In the genomic region with DNA sequence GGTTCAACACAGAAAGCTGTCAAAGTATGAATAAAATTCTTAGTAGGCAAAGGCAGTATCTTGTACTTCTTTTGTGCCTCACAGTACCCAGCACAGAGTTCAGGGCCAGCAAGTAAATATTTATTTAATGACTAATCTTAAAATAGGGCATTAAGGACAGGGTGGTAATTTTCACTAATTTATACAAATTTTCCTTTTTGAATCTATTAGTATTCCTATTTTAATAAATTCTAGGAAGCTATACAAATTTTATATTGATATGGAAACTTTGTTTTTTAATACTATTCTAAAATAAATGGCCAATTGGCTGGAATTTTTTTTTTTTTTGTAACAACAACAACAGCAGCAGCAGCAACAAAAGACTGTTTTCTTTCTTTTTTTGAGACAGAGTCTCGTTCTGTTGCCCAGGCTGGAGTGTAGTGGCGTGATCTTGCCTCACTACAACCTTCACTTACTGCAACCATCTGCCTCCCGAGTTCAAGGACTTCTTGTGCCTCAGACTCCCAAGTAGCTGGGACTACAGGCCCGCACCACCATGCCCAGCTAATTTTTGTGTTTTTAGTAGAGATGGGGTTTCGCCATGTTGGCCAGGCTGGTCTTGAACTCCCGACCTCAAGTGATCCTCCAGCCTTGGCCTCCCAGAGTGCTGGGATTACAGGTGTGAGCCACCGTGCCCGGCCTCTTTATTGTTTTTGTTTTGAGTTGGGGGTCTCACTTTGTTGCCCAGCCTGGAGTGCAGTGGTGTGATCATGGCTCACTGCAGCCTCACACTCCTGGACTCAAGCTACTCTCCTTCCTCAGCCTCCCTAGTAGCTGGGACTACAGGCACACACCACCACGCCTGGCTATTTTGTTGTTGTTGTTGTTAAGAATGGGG, we compare ENCODE assay signal across 11 cellular contexts.
DNase-seq lines count a peak whose midpoint lies in the region; ATAC-seq, FAIRE-seq and TF ChIP-seq lines count a peak whose summit lies in the region.
"Had no signal": no experiment of that assay in that cellular context is flagged by ENCODE, and none has a peak within 500 bp of the region (broad histone marks: within the 10 kb centered on the region; RNA-seq: fewer than 3 reads in every experiment).

No MANE protein-coding gene starts in this region.

- no peaks in the 10 kb centered on the region for H3K36me3 ChIP-seq in CD8-positive, alpha-beta T cell (ENCODE audit: insufficient read depth, low read length)

- H3K27ac ChIP-seq in CD8-positive, alpha-beta T cell (ENCODE audit: low read depth, low read length): peak overlapping the region; percentile 63

- FAIRE-seq in GM12892 (lab: Jason Lieb, UNC): no peak

- H3K9me3 Mint-ChIP-seq in CD8-positive, alpha-beta T cell: no peaks in the 10 kb centered on the region

- H3K4me1 ChIP-seq in CD8-positive, alpha-beta T cell (ENCODE audit: insufficient read depth, low read length): peaks cover 75% of the 10 kb centered on the region

- H3K4me1 Mint-ChIP-seq in CD8-positive, alpha-beta T cell (ENCODE audit: low read depth): peaks cover 72% of the 10 kb centered on the region
- H3K4me1 Mint-ChIP-seq in T-helper 17 cell: peaks cover 47% of the 10 kb centered on the region

- POLR2A ChIA-PET in CD8-positive, alpha-beta T cell (lab: Charles Lee): interaction anchor here (0.9 to 6.1 kb wide), 9 partner anchors 9 to 125 kb away, joined by 3 to 81 read pairs (median 26); a partner anchor contains a TSS

- peak overlapping the region; percentile 76 for H3K4me3 Mint-ChIP-seq in CD8-positive, alpha-beta T cell
- H3K4me3 Mint-ChIP-seq in T-helper 17 cell: peak overlapping the region; percentile 92

- H3K4me3 ChIP-seq in CD8-positive, alpha-beta T cell (ENCODE audit: low read depth, low read length): peak overlapping the region; percentile 38

- CTCF ChIA-PET in CD8-positive, alpha-beta T cell (lab: Charles Lee): interaction anchor here (0.8 to 33.2 kb wide), 10 partner anchors 9 to 133 kb away, joined by 3 to 762 read pairs (median 8); a partner anchor contains a TSS

- no peak for TF ChIP-seq POLR2A in GM12892 (IDR thresholded peaks at IDR 0.05; ENCODE audit: low read depth, low read length)

- no peak for TF ChIP-seq CTCF in CD8-positive, alpha-beta T cell (IDR thresholded peaks at IDR 0.05)

- no peaks in the 10 kb centered on the region for H3K9me3 ChIP-seq in CD8-positive, alpha-beta T cell (ENCODE audit: low read length)
- H3K9me3 ChIP-seq in T-helper 17 cell (ENCODE audit: control insufficient read depth, low read length, poor library complexity, severe bottlenecking): no peaks in the 10 kb centered on the region

- intact Hi-C loops in CD8-positive, alpha-beta T cell (cut with DNase I, micrococcal nuclease): loop anchor here (5.0 kb wide), 2 partner anchors 84 to 846 kb away; a partner anchor contains a TSS

- H3K27me3 Mint-ChIP-seq in CD8-positive, alpha-beta T cell (ENCODE audit: low read depth): no peaks in the 10 kb centered on the region
- H3K27me3 Mint-ChIP-seq in T-helper 17 cell: no peaks in the 10 kb centered on the region

- H3K27ac Mint-ChIP-seq in CD8-positive, alpha-beta T cell: peak overlapping the region; percentile 93
- H3K27ac Mint-ChIP-seq in T-helper 17 cell: peak overlapping the region; percentile 96

- DNase-seq in CD8-positive, alpha-beta T cell: no peak
- DNase-seq in T-helper 17 cell: no peak
- DNase-seq in fibroblast of gingiva (ENCODE audit: low read depth): peak; percentile 49
- peak; percentile 81 for DNase-seq in renal cortical epithelial cell (ENCODE audit: low read depth)
- DNase-seq in NCI-H1417 treated with DMSO at 0.1 percent for 48 hours (lab: John Stamatoyannopoulos, UW): no peak
- no peak for DNase-seq in stimulated activated CD4-positive, alpha-beta T cell treated with anti-CD3 and anti-CD28 coated beads, Interleukin-4, amount 100 ng/mL, for 1 hour
- no peak for DNase-seq in GM12892 (ENCODE audit: insufficient read length)
- no peak for DNase-seq in cerebellar nuclear complex (lab: John Stamatoyannopoulos, UW)
- DNase-seq: effector CD8-positive, alpha-beta T cell; GDM1; NCI-H226 had no signal

- ATAC-seq in CD8-positive, alpha-beta T cell: no peak
- no peak for ATAC-seq in T-helper 17 cell

- peaks cover 32% of the 10 kb centered on the region for H3K36me3 Mint-ChIP-seq in CD8-positive, alpha-beta T cell
- H3K36me3 Mint-ChIP-seq in T-helper 17 cell (ENCODE audit: low read depth): no peaks in the 10 kb centered on the region

- H3K27me3 ChIP-seq in CD8-positive, alpha-beta T cell (ENCODE audit: insufficient read depth, low read length): no peaks in the 10 kb centered on the region

Comparison
In these comparisons a context has a peak if more than half of its experiments do, and no peak if none do; other contexts are left out.
1. DNase-seq: peak in fibroblast of gingiva (single experiment) and renal cortical epithelial cell (single experiment); none in CD8-positive, alpha-beta T cell (0 of 7), T-helper 17 cell (0 of 3), NCI-H1417 treated with DMSO at 0.1 percent for 48 hours (single experiment), stimulated activated CD4-positive, alpha-beta T cell treated with anti-CD3 and anti-CD28 coated beads, Interleukin-4, amount 100 ng/mL, for 1 hour (single experiment), GM12892 (single experiment) and cerebellar nuclear complex (0 of 2).